In the genomic region with DNA sequence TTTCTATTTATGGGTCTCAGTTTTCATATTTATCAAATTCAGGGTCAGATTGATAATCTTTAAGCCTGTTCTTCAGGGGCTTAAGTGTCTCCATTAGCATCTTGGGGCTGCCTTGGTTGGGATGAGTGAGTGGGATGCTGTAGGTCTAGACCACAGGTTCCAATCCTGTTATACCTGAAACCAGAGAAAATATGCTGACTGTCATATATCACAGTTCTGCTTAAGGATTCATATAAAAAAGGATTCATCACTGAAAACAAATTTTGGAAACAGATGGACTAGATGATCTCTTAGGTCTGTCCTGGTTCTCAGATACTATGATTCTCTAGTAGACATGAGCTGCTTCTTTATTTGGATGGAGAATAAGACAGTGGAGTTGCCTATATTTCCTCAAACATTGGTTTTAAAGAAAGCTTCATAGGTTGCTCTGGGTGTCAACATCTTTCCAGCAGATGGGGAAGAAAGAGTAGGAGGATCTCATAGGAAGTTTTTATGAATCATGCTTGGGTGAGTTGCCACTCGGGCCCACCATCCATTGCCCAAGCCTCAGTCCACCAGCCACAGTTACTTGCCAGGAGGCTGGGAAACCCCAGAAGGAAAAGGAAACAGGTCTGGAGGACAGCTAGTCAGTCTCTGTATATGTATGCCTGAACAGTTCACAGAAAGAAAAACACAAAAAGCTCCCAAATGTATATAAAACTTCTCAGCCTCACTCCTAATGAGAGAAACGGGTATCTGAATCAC, we compare ENCODE assay signal across 8 cellular contexts. TPM values are rescaled to one million over a fixed set of nuclear protein-coding genes. Genes with fewer than 3 reads are reported as not detected.
DNase-seq lines count a peak whose midpoint lies in the region; ATAC-seq and TF ChIP-seq lines count a peak whose summit lies in the region.

No MANE protein-coding gene starts in this region.

- POLR2A ChIA-PET in activated CD8-positive, alpha-beta T cell treated with anti-CD3 and anti-CD28 coated beads, Interleukin-2, amount 10 ng/mL, durations not matched to agents 7 days and 5 days (lab: Charles Lee), result interaction anchor here (1.5 to 2.2 kb wide), 2 partner anchors 199 to 303 kb away, joined by 8 to 9 read pairs; a partner anchor contains a TSS

- TF ChIP-seq CTCF in 22Rv1 (IDR thresholded peaks at IDR 0.05) (no peak), foreskin fibroblast (IDR thresholded peaks at IDR 0.05; ENCODE audit: low read depth, low read length) (no peak)

- peaks cover 20% of the 10 kb centered on the region for H3K4me1 Mint-ChIP-seq in activated CD8-positive, alpha-beta T cell treated with anti-CD3 and anti-CD28 coated beads, Interleukin-2, amount 10 ng/mL, durations not matched to agents 7 days and 5 days (ENCODE audit: low read depth)

- H3K4me3 Mint-ChIP-seq in activated CD8-positive, alpha-beta T cell treated with anti-CD3 and anti-CD28 coated beads, Interleukin-2, amount 10 ng/mL, durations not matched to agents 7 days and 5 days, result peak overlapping the region; percentile 20

- H3K27me3 Mint-ChIP-seq in activated CD8-positive, alpha-beta T cell treated with anti-CD3 and anti-CD28 coated beads, Interleukin-2, amount 10 ng/mL, durations not matched to agents 7 days and 5 days (ENCODE audit: low read depth), result no peaks in the 10 kb centered on the region

- no peak for ATAC-seq in activated CD8-positive, alpha-beta T cell treated with anti-CD3 and anti-CD28 coated beads, Interleukin-2, amount 10 ng/mL, durations not matched to agents 7 days and 5 days
- ATAC-seq in GM21360 (IDR thresholded peaks at IDR 0.05; ENCODE audit: unreplicated experiment), result no peak
- ATAC-seq in HG03025 (IDR thresholded peaks at IDR 0.05; ENCODE audit: low FRiP score, unreplicated experiment), result no peak
- ATAC-seq in GM21723 (IDR thresholded peaks at IDR 0.05; ENCODE audit: unreplicated experiment), result no peak
- ATAC-seq in esophagus mucosa, result no peak

- peak overlapping the region; percentile 78 for H3K27ac Mint-ChIP-seq in activated CD8-positive, alpha-beta T cell treated with anti-CD3 and anti-CD28 coated beads, Interleukin-2, amount 10 ng/mL, durations not matched to agents 7 days and 5 days

- H3K27ac ChIP-seq in 22Rv1, result peak overlapping the region; percentile 46; the same call in 1 of the 2 replicates

- no peak overlapping the region for H3K4me3 ChIP-seq in foreskin fibroblast (ENCODE audit: low read depth in 1 of 2, low read length in 2 of 2)

- peaks cover 69% of the 10 kb centered on the region for H3K36me3 Mint-ChIP-seq in activated CD8-positive, alpha-beta T cell treated with anti-CD3 and anti-CD28 coated beads, Interleukin-2, amount 10 ng/mL, durations not matched to agents 7 days and 5 days (ENCODE audit: low read depth)

- CTCF ChIA-PET in activated CD8-positive, alpha-beta T cell treated with anti-CD3 and anti-CD28 coated beads, Interleukin-2, amount 10 ng/mL, durations not matched to agents 7 days and 5 days (lab: Charles Lee), result interaction anchor here (1.0 to 2.3 kb wide), 3 partner anchors 11 to 276 kb away, joined by 3 to 19 read pairs (median 5); a partner anchor contains a TSS

- DNase-seq in GM04504 (ENCODE audit: low read depth) (peak; percentile 55), foreskin fibroblast (peak; percentile 88 to 90)
- no peak for DNase-seq in activated CD8-positive, alpha-beta T cell treated with anti-CD3 and anti-CD28 coated beads, Interleukin-2, amount 10 ng/mL, durations not matched to agents 7 days and 5 days

- H3K9me3 Mint-ChIP-seq in activated CD8-positive, alpha-beta T cell treated with anti-CD3 and anti-CD28 coated beads, Interleukin-2, amount 10 ng/mL, durations not matched to agents 7 days and 5 days (ENCODE audit: insufficient read depth), result no peaks in the 10 kb centered on the region

RNA-seq across cellular contexts. Expression of a gene that starts 42.9 kb away (rescaled TPM):
- under 1 TPM; 0.31 to 0.45 TPM for total RNA-seq in activated CD8-positive, alpha-beta T cell treated with anti-CD3 and anti-CD28 coated beads, Interleukin-2, amount 10 ng/mL, durations not matched to agents 7 days and 5 days
- total RNA-seq in esophagus mucosa, result 29.9 TPM

Comparison
In these comparisons a context has a peak if more than half of its experiments do, and no peak if none do; other contexts are left out.
1. RNA of a gene that starts 42.9 kb away (total RNA-seq): 29.9 TPM in esophagus mucosa (single experiment); 0.31 to 0.45 TPM in activated CD8-positive, alpha-beta T cell treated with anti-CD3 and anti-CD28 coated beads, Interleukin-2, amount 10 ng/mL, durations not matched to agents 7 days and 5 days; every median in the first group is over 10 times any median in the second.